13 cellular contexts compared by ENCODE assay signal in genomic region chr19:11204943-11205349, GRCh38. TPM values are rescaled to one million over a fixed set of nuclear protein-coding genes. Genes with fewer than 3 reads are reported as not detected.
DNase-seq lines count a peak whose midpoint lies in the region; ATAC-seq, FAIRE-seq and TF ChIP-seq lines count a peak whose summit lies in the region.
"Had no signal": no experiment of that assay in that cellular context is flagged by ENCODE, and none has a peak within 500 bp of the region (broad histone marks: within the 10 kb centered on the region; RNA-seq: fewer than 3 reads in every experiment).

No MANE protein-coding gene starts in this region.

- TF ChIP-seq CTCF in ascending aorta (IDR thresholded peaks at IDR 0.05) (no peak), kidney (IDR thresholded peaks at IDR 0.05; ENCODE audit: borderline replicate concordance, extremely low read depth, insufficient read depth) (no peak), thoracic aorta (IDR thresholded peaks at IDR 0.05) (no peak)

- H3K36me3 ChIP-seq in ascending aorta, result peaks cover 0 to 6% of the 10 kb centered on the region in 2 donors
- H3K36me3 ChIP-seq in kidney (ENCODE audit: control insufficient read depth in 1 of 2, insufficient read depth in 2 of 2, low read length in 2 of 2), result no peaks in the 10 kb centered on the region
- no peaks in the 10 kb centered on the region for H3K36me3 ChIP-seq in thoracic aorta
- no peaks in the 10 kb centered on the region; the same call in 1 of the 2 replicates for H3K36me3 ChIP-seq in HAP-1 (replicated peaks)

- H3K27me3 ChIP-seq in ascending aorta, result no peaks in the 10 kb centered on the region
- H3K27me3 ChIP-seq in thoracic aorta (replicated peaks; ENCODE audit: insufficient read depth), result no peaks in the 10 kb centered on the region
- H3K27me3 ChIP-seq in HAP-1 (ENCODE audit: low read depth), result no peaks in the 10 kb centered on the region
- H3K27me3 ChIP-seq: upper lobe of right lung had no signal

- FAIRE-seq in HTR-8/SVneo (lab: Jason Lieb, UNC) (peak; percentile 40), kidney (lab: Jason Lieb, UNC) (no peak)
- FAIRE-seq: bronchial epithelial cell, keratinocyte had no signal

- H3K4me1 ChIP-seq in ascending aorta (peaks cover 10 to 24% of the 10 kb centered on the region in 2 donors), kidney (ENCODE audit: control insufficient read depth in 1 of 2, insufficient read depth in 1 of 2, low read depth in 1 of 2, low read length in 2 of 2) (peaks cover 10 to 11% of the 10 kb centered on the region in 2 donors), thoracic aorta (ENCODE audit: control insufficient read depth in 1 of 2, low read depth in 2 of 2) (peaks cover 18 to 32% of the 10 kb centered on the region in 2 donors), HAP-1 (no peaks in the 10 kb centered on the region)

- DNase-seq in HTR-8/SVneo (ENCODE audit: insufficient read length, low spot score), result no peak
- no peak for DNase-seq in ascending aorta (ENCODE audit: low spot score in 2 of 2)
- DNase-seq in kidney, result peak; percentile 91
- DNase-seq in thoracic aorta (ENCODE audit: low spot score), result no peak
- no peak for DNase-seq in HAP-1 (ENCODE audit: low spot score in 2 of 2)
- DNase-seq in DMS53 (lab: John Stamatoyannopoulos, UW), result no peak
- DNase-seq: upper lobe of right lung had no signal

- H3K9ac ChIP-seq in kidney (ENCODE audit: low read length in 2 of 2), result no peak overlapping the region

- H3K4me3 ChIP-seq in ascending aorta (no peak overlapping the region), kidney (ENCODE audit: low read length in 2 of 2) (no peak overlapping the region), thoracic aorta (no peak overlapping the region), HAP-1 (no peak overlapping the region)
- H3K4me3 ChIP-seq: upper lobe of right lung had no signal

- intact Hi-C loops in ascending aorta (cut with DNase I) (loop anchor here (1.0 to 10.0 kb wide), 2 partner anchors 170 to 270 kb away; no protein-coding TSS in a partner anchor), kidney (cut with DNase I) (loop anchor here (5.0 kb wide), 1 partner anchor 68 kb away; no protein-coding TSS in a partner anchor)

- no peaks in the 10 kb centered on the region for H3K9me3 ChIP-seq in ascending aorta
- no peaks in the 10 kb centered on the region for H3K9me3 ChIP-seq in kidney (ENCODE audit: control insufficient read depth in 1 of 2, low read length in 2 of 2)
- no peaks in the 10 kb centered on the region for H3K9me3 ChIP-seq in thoracic aorta
- H3K9me3 ChIP-seq in HAP-1, result no peaks in the 10 kb centered on the region
- H3K9me3 ChIP-seq: upper lobe of right lung had no signal

- no peak for ATAC-seq in thoracic aorta (ENCODE audit: insufficient number of reproducible peaks, low FRiP score, low read depth)
- no peak for ATAC-seq in GM19397 (IDR thresholded peaks at IDR 0.05; ENCODE audit: unreplicated experiment)
- no peak for ATAC-seq in HG03135 (IDR thresholded peaks at IDR 0.05; ENCODE audit: unreplicated experiment)

- in situ Hi-C loops in HAP-1 (cut with MboI; ENCODE audit: low sequenced_read_pairs), result loop anchor here (5.0 kb wide), 1 partner anchor 68 kb away; no protein-coding TSS in a partner anchor

- peak overlapping the region; percentile 93 to 94 for H3K27ac ChIP-seq in ascending aorta
- peak overlapping the region in 1 of 2 donors; percentile 23 for H3K27ac ChIP-seq in kidney (ENCODE audit: low read depth in 2 of 2, low read length in 2 of 2)
- H3K27ac ChIP-seq in thoracic aorta, result peak overlapping the region; percentile 97 to 99
- H3K27ac ChIP-seq: upper lobe of right lung, VCaP had no signal

RNA-seq across cellular contexts. Expression of gene KANK2, which starts 7.6 kb away (rescaled TPM):
- 572 TPM for total RNA-seq in ascending aorta
- total RNA-seq in kidney, result 119 TPM
- 37.5 TPM for polyA plus RNA-seq in kidney (ENCODE audit: insufficient read depth, low read depth, low replicate concordance)
- 100 to 1,000 TPM; 647 to 689 TPM for total RNA-seq in thoracic aorta

RNA-seq across cellular contexts. Expression of gene ANGPTL8, which starts 34.5 kb away (rescaled TPM):
- total RNA-seq in ascending aorta (not detected), kidney (1.9 TPM), thoracic aorta (not detected)
- 1.3 TPM for polyA plus RNA-seq in kidney (ENCODE audit: insufficient read depth, low read depth, low replicate concordance)
- total RNA-seq: activated T-helper 1 cell treated with anti-CD3 and anti-CD28 coated beads, Interleukin-12 subunit alpha, Interleukin-12 subunit beta, Interleukin-2, Interleukin-4 antibody, amounts not matched to agents 30 ng/mL and 10 ng/mL and 1 ng/mL, durations not matched to agents 14 hours and 24 hours and 36 hours; bronchial epithelial cell; upper lobe of right lung had no signal

RNA-seq across cellular contexts. Expression of gene SPC24, which starts 49.4 kb away (rescaled TPM):
- total RNA-seq in ascending aorta (1.1 TPM), kidney (1.7 TPM), thoracic aorta (1 to 10 TPM; 2.4 to 4.7 TPM)
- 0.65 TPM for polyA plus RNA-seq in kidney (ENCODE audit: insufficient read depth, low read depth, low replicate concordance)

RNA-seq across cellular contexts. Expression of gene DOCK6, which starts 57.4 kb away (rescaled TPM):
- total RNA-seq in ascending aorta, result 140 TPM
- 112 TPM for total RNA-seq in kidney
- polyA plus RNA-seq in kidney (ENCODE audit: insufficient read depth, low read depth, low replicate concordance), result 45.8 TPM
- 10 to 100 TPM; 30.5 to 49.3 TPM for total RNA-seq in thoracic aorta
